ENCODE assay signal across 8 cellular contexts in the genomic region with DNA sequence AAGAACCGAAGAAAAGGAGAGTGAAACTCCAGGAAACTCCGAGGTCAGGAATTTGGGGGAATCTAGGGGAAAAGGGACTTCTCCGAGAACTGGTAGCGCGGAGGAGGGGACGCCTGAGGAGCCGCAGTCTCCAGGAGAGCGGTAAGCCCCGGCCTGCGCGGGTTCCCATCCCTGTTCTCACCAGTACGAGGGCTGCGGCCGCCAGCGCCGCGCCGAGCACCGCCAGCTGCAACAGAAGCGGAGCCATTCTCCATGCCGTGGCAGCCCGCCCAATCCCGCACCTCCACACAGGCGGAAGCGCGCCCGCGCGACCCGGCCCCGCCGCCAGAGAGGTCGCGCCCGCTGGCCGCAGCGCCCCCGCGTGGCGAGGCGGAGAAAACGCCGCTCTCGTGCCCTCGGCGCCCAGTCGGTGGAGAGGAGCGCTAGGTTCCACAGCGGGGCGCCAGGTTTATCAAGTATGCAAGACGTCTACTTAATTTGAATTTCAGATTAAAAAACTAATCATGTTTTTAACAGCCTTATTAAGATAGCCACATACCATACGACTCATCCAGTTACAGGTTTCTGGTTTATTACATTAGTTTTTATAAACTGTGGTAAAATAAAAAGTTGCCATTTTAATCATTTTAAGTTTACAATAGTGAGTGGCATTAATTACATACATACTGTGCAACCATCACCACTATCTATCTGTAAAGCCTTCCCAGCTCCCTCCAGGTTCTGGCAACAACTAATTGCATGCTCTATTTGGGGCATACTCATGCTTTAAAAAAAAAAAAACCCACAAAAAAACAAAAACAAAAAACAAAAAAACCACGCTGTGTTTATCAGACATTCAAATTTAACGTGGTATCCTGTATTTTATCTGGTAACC. TPM values are rescaled to one million over a fixed set of nuclear protein-coding genes. Genes with fewer than 3 reads are reported as not detected.
DNase-seq lines count a peak whose midpoint lies in the region; ATAC-seq and TF ChIP-seq lines count a peak whose summit lies in the region.

A gene with protein sequence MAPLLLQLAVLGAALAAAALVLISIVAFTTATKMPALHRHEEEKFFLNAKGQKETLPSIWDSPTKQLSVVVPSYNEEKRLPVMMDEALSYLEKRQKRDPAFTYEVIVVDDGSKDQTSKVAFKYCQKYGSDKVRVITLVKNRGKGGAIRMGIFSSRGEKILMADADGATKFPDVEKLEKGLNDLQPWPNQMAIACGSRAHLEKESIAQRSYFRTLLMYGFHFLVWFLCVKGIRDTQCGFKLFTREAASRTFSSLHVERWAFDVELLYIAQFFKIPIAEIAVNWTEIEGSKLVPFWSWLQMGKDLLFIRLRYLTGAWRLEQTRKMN (minus strand): TSS at position 287 of the 874 bp plus-strand sequence. CDS start 40 bp downstream, at position 247.

- peak within 1 kb of the TSS; percentile 100 for H3K27ac Mint-ChIP-seq in CD4-positive, CD25-positive, alpha-beta regulatory T cell

- WGBS in right lobe of liver (ENCODE audit: insufficient coverage, low coverage, low lambda C conversion rate, missing lambda C conversion rate) = under 1% methylated on average over 15 of the region's 54 CpGs

- TF ChIP-seq CTCF in right lobe of liver (IDR thresholded peaks at IDR 0.05) = peak; percentile 96 to 100 (median 99)

- ATAC-seq in CD4-positive, CD25-positive, alpha-beta regulatory T cell (ENCODE audit: low read depth in 2 of 2) = peak; percentile 76 to 83
- ATAC-seq in GM19395 (IDR thresholded peaks at IDR 0.05; ENCODE audit: unreplicated experiment) (peak; percentile 59), HG03558 (IDR thresholded peaks at IDR 0.05; ENCODE audit: extremely low read depth, unreplicated experiment) (peak; percentile 65), right lobe of liver (peak; percentile 81 to 93 (median 89))

- no peaks in the 10 kb centered on the region for H3K9me3 ChIP-seq in CD4-positive, CD25-positive, alpha-beta regulatory T cell (ENCODE audit: control insufficient read depth in 2 of 2, low read length in 2 of 2)
- H3K9me3 ChIP-seq in right lobe of liver = no peaks in the 10 kb centered on the region

- peaks cover 12% of the 10 kb centered on the region for H3K36me3 Mint-ChIP-seq in CD4-positive, CD25-positive, alpha-beta regulatory T cell

- H3K36me3 ChIP-seq in CD4-positive, CD25-positive, alpha-beta regulatory T cell (ENCODE audit: control insufficient read depth, insufficient read depth, low read length) = peaks cover 19% of the 10 kb centered on the region
- H3K36me3 ChIP-seq in right lobe of liver = peaks cover 0 to 26% (median 7%) of the 10 kb centered on the region in 4 donors

- peaks cover 29 to 46% (median 37%) of the 10 kb centered on the region in 4 donors for H3K4me1 Mint-ChIP-seq in CD4-positive, CD25-positive, alpha-beta regulatory T cell

- H3K27ac ChIP-seq in CD4-positive, CD25-positive, alpha-beta regulatory T cell (ENCODE audit: insufficient read depth, low read length, poor library complexity, severe bottlenecking) = peak within 1 kb of the TSS; percentile 98
- peak within 1 kb of the TSS; percentile 90 to 96 (median 93) for H3K27ac ChIP-seq in right lobe of liver

- no peaks in the 10 kb centered on the region for H3K27me3 ChIP-seq in CD4-positive, CD25-positive, alpha-beta regulatory T cell (ENCODE audit: control insufficient read depth, insufficient read depth, low read length)
- H3K27me3 ChIP-seq in right lobe of liver = no peaks in the 10 kb centered on the region

- TF ChIP-seq POLR2A in right lobe of liver (IDR thresholded peaks at IDR 0.05) = peak; percentile 72

- peaks cover 15% of the 10 kb centered on the region for H3K27me3 Mint-ChIP-seq in CD4-positive, CD25-positive, alpha-beta regulatory T cell

- intact Hi-C loops in right lobe of liver (cut with DNase I) = no loop called here

- H3K9me3 Mint-ChIP-seq in CD4-positive, CD25-positive, alpha-beta regulatory T cell = no peaks in the 10 kb centered on the region

- H3K4me1 ChIP-seq in CD4-positive, CD25-positive, alpha-beta regulatory T cell (ENCODE audit: control insufficient read depth, insufficient read depth, low read length, poor library complexity, severe bottlenecking) = peaks cover 26% of the 10 kb centered on the region
- H3K4me1 ChIP-seq in right lobe of liver = peaks cover 0 to 14% (median 4%) of the 10 kb centered on the region in 4 donors

- H3K4me3 ChIP-seq in CD4-positive, CD25-positive, alpha-beta regulatory T cell (ENCODE audit: low read depth, low read length) = peak within 1 kb of the TSS; percentile 99
- peak within 1 kb of the TSS; percentile 73 to 94 (median 94) for H3K4me3 ChIP-seq in right lobe of liver

- DNase-seq in CD4-positive, CD25-positive, alpha-beta regulatory T cell = peak; percentile 90 to 94 (median 94)
- DNase-seq in NCI-H82 (lab: John Stamatoyannopoulos, UW) (peak; percentile 95), dermis blood vessel endothelial cell (peak; percentile 94), right lobe of liver (peak; percentile 93 to 94 (median 94))
- peak; percentile 87 to 90 for DNase-seq in activated CD4-positive, alpha-beta T cell treated with anti-CD3 and anti-CD28 coated beads, Interleukin-2, amount 50 U/mL, for 48 hours
- peak; percentile 89 to 91 for DNase-seq in stimulated activated CD4-positive, alpha-beta T cell treated with anti-CD3 and anti-CD28 coated beads, Interleukin-4, amount 100 ng/mL, for 4 hours

- peak within 1 kb of the TSS; percentile 96 to 100 (median 100) for H3K4me3 Mint-ChIP-seq in CD4-positive, CD25-positive, alpha-beta regulatory T cell

RNA-seq across cellular contexts. Expression of the gene that starts here (rescaled TPM):
- 20.1 TPM for total RNA-seq in CD4-positive, CD25-positive, alpha-beta regulatory T cell
- polyA plus RNA-seq in CD4-positive, CD25-positive, alpha-beta regulatory T cell = 10 to 100 TPM; 72.8 to 97.7 (median 85.7) TPM
- total RNA-seq in dermis blood vessel endothelial cell (36.4 and 44.6 TPM in 2 replicates), right lobe of liver (10 to 100 TPM; 22.9 to 30.0 (median 28.5) TPM)

Comparison
In these comparisons a context has a peak if more than half of its experiments do, and no peak if none do; other contexts are left out.
1. Peak in every context shown above with its lines: DNase-seq, ATAC-seq, H3K4me3 ChIP-seq and H3K27ac ChIP-seq.